Comparison of ENCODE assay signal across 9 cellular contexts in genomic region chr18:48785091-48785614, GRCh38.
DNase-seq lines count a peak whose midpoint lies in the region; ATAC-seq lines count a peak whose summit lies in the region.
"Had no signal": no experiment of that assay in that cellular context is flagged by ENCODE, and none has a peak within 500 bp of the region (broad histone marks: within the 10 kb centered on the region; RNA-seq: fewer than 3 reads in every experiment).

No MANE protein-coding gene starts in this region.

- DNase-seq in activated naive CD8-positive, alpha-beta T cell treated with anti-CD3 and anti-CD28 coated beads, Interleukin-2, amount 10 ng/mL, durations not matched to agents 7 days and 5 days, result no peak
- no peak for DNase-seq in NCI-H345 (lab: John Stamatoyannopoulos, UW)
- DNase-seq in GF-D8 (lab: John Stamatoyannopoulos, UW), result no peak
- DNase-seq in NCI-H1092 (lab: John Stamatoyannopoulos, UW), result no peak
- no peak for DNase-seq in activated naive CD4-positive, alpha-beta T cell (lab: John Stamatoyannopoulos, UW)

- POLR2A ChIA-PET in activated naive CD8-positive, alpha-beta T cell treated with anti-CD3 and anti-CD28 coated beads, Interleukin-2, amount 10 ng/mL, durations not matched to agents 7 days and 5 days (lab: Charles Lee), result no interaction called here

- H3K9me3 Mint-ChIP-seq in activated naive CD8-positive, alpha-beta T cell treated with anti-CD3 and anti-CD28 coated beads, Interleukin-2, amount 10 ng/mL, durations not matched to agents 7 days and 5 days, result no peaks in the 10 kb centered on the region
- H3K9me3 Mint-ChIP-seq: activated naive CD4-positive, alpha-beta T cell treated with anti-CD3 and anti-CD28 coated beads, Interleukin-2, amount 50 U/mL, for 24 hours had no signal

- peaks cover 1% of the 10 kb centered on the region for H3K27me3 Mint-ChIP-seq in activated naive CD8-positive, alpha-beta T cell treated with anti-CD3 and anti-CD28 coated beads, Interleukin-2, amount 10 ng/mL, durations not matched to agents 7 days and 5 days
- H3K27me3 Mint-ChIP-seq: activated naive CD4-positive, alpha-beta T cell treated with anti-CD3 and anti-CD28 coated beads, Interleukin-2, amount 50 U/mL, for 24 hours had no signal

- peaks cover 2% of the 10 kb centered on the region for H3K36me3 Mint-ChIP-seq in activated naive CD8-positive, alpha-beta T cell treated with anti-CD3 and anti-CD28 coated beads, Interleukin-2, amount 10 ng/mL, durations not matched to agents 7 days and 5 days
- H3K36me3 Mint-ChIP-seq: activated naive CD4-positive, alpha-beta T cell treated with anti-CD3 and anti-CD28 coated beads, Interleukin-2, amount 50 U/mL, for 24 hours had no signal

- H3K4me3 ChIP-seq in GM08714 (ENCODE audit: low read length), result peak overlapping the region; percentile 8; the same call in 1 of the 2 replicates

- H3K4me3 Mint-ChIP-seq in activated naive CD8-positive, alpha-beta T cell treated with anti-CD3 and anti-CD28 coated beads, Interleukin-2, amount 10 ng/mL, durations not matched to agents 7 days and 5 days, result no peak overlapping the region
- H3K4me3 Mint-ChIP-seq: activated naive CD4-positive, alpha-beta T cell treated with anti-CD3 and anti-CD28 coated beads, Interleukin-2, amount 50 U/mL, for 24 hours had no signal

- peak; percentile 89 for ATAC-seq in GM19372 (IDR thresholded peaks at IDR 0.05; ENCODE audit: low read depth, unreplicated experiment)
- peak; percentile 90 for ATAC-seq in HG03175 (IDR thresholded peaks at IDR 0.05; ENCODE audit: unreplicated experiment)
- peak; percentile 44 for ATAC-seq in activated naive CD8-positive, alpha-beta T cell treated with anti-CD3 and anti-CD28 coated beads, Interleukin-2, amount 10 ng/mL, durations not matched to agents 7 days and 5 days (ENCODE audit: low read depth)

- peaks cover 20% of the 10 kb centered on the region for H3K4me1 Mint-ChIP-seq in activated naive CD8-positive, alpha-beta T cell treated with anti-CD3 and anti-CD28 coated beads, Interleukin-2, amount 10 ng/mL, durations not matched to agents 7 days and 5 days

- peak overlapping the region; percentile 77 for H3K27ac Mint-ChIP-seq in activated naive CD8-positive, alpha-beta T cell treated with anti-CD3 and anti-CD28 coated beads, Interleukin-2, amount 10 ng/mL, durations not matched to agents 7 days and 5 days
- H3K27ac Mint-ChIP-seq: activated naive CD4-positive, alpha-beta T cell treated with anti-CD3 and anti-CD28 coated beads, Interleukin-2, amount 50 U/mL, for 24 hours had no signal
